In genomic region chr18:688322-688721, GRCh38 we compare ENCODE assay signal across 15 cellular contexts.
"Had no signal": no experiment of that assay in that cellular context is flagged by ENCODE, and none has a peak within 500 bp of the region (broad histone marks: within the 10 kb centered on the region; RNA-seq: fewer than 3 reads in every experiment).

No MANE protein-coding gene starts in this region.

- DNase-seq: activated CD4-positive, alpha-beta memory T cell treated with anti-CD3 and anti-CD28 coated beads, Interleukin-2, amount 10 ng/mL, durations not matched to agents 7 days and 5 days; activated CD4-positive, alpha-beta T cell treated with anti-CD3 and anti-CD28 coated beads for 4 hours; activated gamma-delta T cell; activated naive CD8-positive, alpha-beta T cell treated with anti-CD3 and anti-CD28 coated beads for 36 hours; activated T-cell treated with anti-CD3 and anti-CD28 coated beads, Interleukin-2, amount 50 U/mL, for 4 hours; anterior cingulate cortex; brain microvascular endothelial cell; esophagus squamous epithelium; left lung; mammary epithelial cell; naive B cell had no signal

- H3K27ac ChIP-seq: brain microvascular endothelial cell, coronary artery, esophagus squamous epithelium, hepatocyte, left lung, parathyroid adenoma had no signal

- H3K27me3 ChIP-seq: brain microvascular endothelial cell, esophagus squamous epithelium, hepatocyte, left lung had no signal

- H2AFZ ChIP-seq: hepatocyte, parathyroid adenoma had no signal

- ATAC-seq: activated T-cell treated with anti-CD3 and anti-CD28 coated beads, Interleukin-2, amount 50 U/mL, for 4 hours; left lung; stimulated activated effector memory CD8-positive, alpha-beta T cell treated with anti-CD3 and anti-CD28 coated beads, Interleukin-12 subunit alpha, Interleukin-12 subunit beta, amount 100 ng/mL, for 72 hours had no signal

- H3K4me1 ChIP-seq: esophagus squamous epithelium, left lung, parathyroid adenoma had no signal

- H3K9ac ChIP-seq: parathyroid adenoma had no signal

- H3K4me3 ChIP-seq: coronary artery, esophagus squamous epithelium, hepatocyte, left lung had no signal

- H3K9me3 ChIP-seq: esophagus squamous epithelium, left lung had no signal

- H3K4me2 ChIP-seq: hepatocyte had no signal
